8 cellular contexts compared by ENCODE assay signal in the genomic region with DNA sequence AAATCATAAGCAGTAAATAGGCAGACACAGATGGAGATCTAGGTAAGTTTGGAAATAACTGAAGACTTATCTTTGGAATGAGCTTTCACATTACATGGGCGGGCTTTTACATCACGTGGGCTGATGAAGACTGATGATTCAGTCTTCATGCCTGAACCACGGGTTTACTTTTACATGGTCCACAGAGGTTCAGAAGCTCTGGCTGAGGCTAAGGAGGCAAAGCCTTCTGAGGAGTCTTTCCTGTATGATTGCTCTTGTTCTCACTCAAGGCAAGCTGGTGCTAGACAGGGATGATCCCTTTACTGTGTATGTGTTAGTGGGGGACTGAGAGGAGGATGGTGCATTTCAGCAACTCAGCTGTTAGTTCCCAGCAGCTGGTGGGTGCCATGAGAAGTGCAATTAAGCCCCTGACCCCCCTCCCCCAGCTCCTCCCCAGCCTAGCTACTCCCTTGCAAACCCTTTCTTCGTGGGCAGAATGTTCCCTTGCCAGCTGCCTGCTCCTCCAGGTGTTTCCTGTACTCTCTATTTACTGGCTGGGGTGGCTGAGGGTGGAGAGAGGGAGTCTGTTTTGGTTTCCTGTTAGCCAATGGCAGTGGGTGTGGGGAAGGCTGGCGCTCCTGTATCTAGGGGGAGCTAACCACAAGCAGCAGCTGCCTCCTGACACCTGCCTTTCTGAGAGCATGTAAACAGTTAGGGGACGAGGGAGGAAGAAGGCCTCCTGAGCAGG. TPM values are rescaled to one million over a fixed set of nuclear protein-coding genes. Genes with fewer than 3 reads are reported as not detected.
A peak's percentile ranks its signal among the peaks of the same experiment; 100 is the strongest.
DNase-seq lines count a peak whose midpoint lies in the region; ATAC-seq lines count a peak whose summit lies in the region.

No MANE protein-coding gene starts in this region.

- no peak overlapping the region for H3K4me3 ChIP-seq in right cardiac atrium (ENCODE audit: low read length)

- no peaks in the 10 kb centered on the region for H3K9me3 ChIP-seq in right cardiac atrium (ENCODE audit: control insufficient read depth, low read length)

- intact Hi-C loops in right cardiac atrium (cut with DNase I) = no loop called here

- DNase-seq in COLO668 (lab: John Stamatoyannopoulos, UW; ENCODE audit: unreplicated experiment) (peak; percentile 97), NCI-H524 (lab: John Stamatoyannopoulos, UW) (peak; percentile 61 to 88), right cardiac atrium (peak; percentile 27 to 76 (median 66)), AG08396 (ENCODE audit: low spot score) (no peak)
- DNase-seq in activated T-helper 1 cell treated with anti-CD3 and anti-CD28 coated beads, Interleukin-2, amount 50 U/mL, for 16 hours (ENCODE audit: low read depth in 1 of 2, low spot score in 1 of 2) = peak; percentile 41 to 58
- DNase-seq in stimulated activated naive CD8-positive, alpha-beta T cell treated with anti-CD3 and anti-CD28 coated beads, Interleukin-15, Interleukin-2, amounts not matched to agents 100 U/mL and 50 U/mL, for 24 hours = peak; percentile 51

- peaks cover 37% of the 10 kb centered on the region for H3K4me1 ChIP-seq in right cardiac atrium (ENCODE audit: control insufficient read depth, insufficient read depth, low read length)

- 48% methylated on average over 6 of the region's 6 CpGs for WGBS in right cardiac atrium

- H3K27me3 ChIP-seq in right cardiac atrium (ENCODE audit: control insufficient read depth, insufficient read depth) = no peaks in the 10 kb centered on the region

- ATAC-seq in GM19328 (IDR thresholded peaks at IDR 0.05; ENCODE audit: unreplicated experiment) = peak; percentile 60
- peak; percentile 75 for ATAC-seq in HG03280 (IDR thresholded peaks at IDR 0.05; ENCODE audit: unreplicated experiment)
- no peak for ATAC-seq in right cardiac atrium
- peak; percentile 44 for ATAC-seq in stimulated activated naive CD8-positive, alpha-beta T cell treated with anti-CD3 and anti-CD28 coated beads, Interleukin-15, Interleukin-2, amounts not matched to agents 100 U/mL and 50 U/mL, for 24 hours

- no peak overlapping the region for H3K27ac ChIP-seq in right cardiac atrium (ENCODE audit: low read length)

RNA-seq across cellular contexts. Expression of a gene that starts 15.4 kb away (rescaled TPM):
- total RNA-seq in right cardiac atrium = 100 to 1,000 TPM in 2 of 4 donors, 10 to 100 TPM in 2; 68.1 to 361 (median 105) TPM
- 333 TPM for polyA plus RNA-seq in right cardiac atrium

RNA-seq across cellular contexts. Expression of a gene that starts 30.2 kb away (rescaled TPM):
- 10 to 100 TPM; 54.8 to 91.6 (median 63.5) TPM for total RNA-seq in right cardiac atrium
- polyA plus RNA-seq in right cardiac atrium = 35.9 TPM

Comparison
In these comparisons a context has a peak if more than half of its experiments do, and no peak if none do; other contexts are left out.
1. ATAC-seq: peak in GM19328 (single experiment), HG03280 (single experiment) and stimulated activated naive CD8-positive, alpha-beta T cell treated with anti-CD3 and anti-CD28 coated beads, Interleukin-15, Interleukin-2, amounts not matched to agents 100 U/mL and 50 U/mL, for 24 hours (single experiment); none in right cardiac atrium (0 of 2).